In the genomic region with DNA sequence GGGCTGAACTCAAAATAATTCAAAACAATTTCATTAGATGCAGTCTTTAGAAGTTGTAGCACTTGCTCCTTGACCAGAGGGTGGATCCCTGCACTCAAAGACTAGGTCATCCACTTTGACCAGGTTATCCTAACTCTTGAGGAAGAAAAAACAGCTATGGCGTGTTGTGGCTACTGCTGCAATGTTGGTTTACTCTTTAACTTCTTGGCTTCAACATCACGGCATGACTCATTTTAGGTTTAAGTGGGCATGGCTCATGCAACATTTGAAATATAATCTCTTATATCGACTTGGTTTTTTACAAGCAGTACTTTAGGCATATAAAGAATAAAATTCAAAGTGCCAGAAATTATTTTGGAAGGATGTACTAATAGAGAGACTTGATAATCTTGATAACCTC, we compare ENCODE assay signal across 1 cellular context.
A peak's percentile ranks its signal among the peaks of the same experiment; 100 is the strongest.
TF ChIP-seq lines count a peak whose summit lies in the region.

No MANE protein-coding gene starts in this region.

TF ChIP-seq in SK-N-SH, 30 proteins besides CTCF, POLR2A, EP300 and RAD21 (continued from another document):
- TF ChIP-seq ELF1 (IDR thresholded peaks at IDR 0.05) (no peak), RXRA (IDR thresholded peaks at IDR 0.05; ENCODE audit: borderline replicate concordance, low read depth) (peak; percentile 85), EZH2phosphoT487 (IDR thresholded peaks at IDR 0.05; ENCODE audit: borderline replicate concordance, low read depth) (no peak), GATA2 (CRISPR knock-in tag; IDR thresholded peaks at IDR 0.05) (no peak), NFIC (IDR thresholded peaks at IDR 0.05; ENCODE audit: borderline replicate concordance) (peak; percentile 83), MAX (IDR thresholded peaks at IDR 0.05; ENCODE audit: low read depth) (0 out of 2 replicates have a peak, but pooled peaks have one; percentile 45), FOXJ3 (CRISPR knock-in tag; IDR thresholded peaks at IDR 0.05) (no peak), TAF1 (IDR thresholded peaks at IDR 0.05; ENCODE audit: borderline replicate concordance, low read depth, low read length) (no peak), TEAD4 (IDR thresholded peaks at IDR 0.05; ENCODE audit: borderline replicate concordance, insufficient read depth) (no peak), NRF1 (IDR thresholded peaks at IDR 0.05; ENCODE audit: low read depth, low read length) (no peak), JUND (IDR thresholded peaks at IDR 0.05) (peak; percentile 77), SIN3A (IDR thresholded peaks at IDR 0.05; ENCODE audit: borderline replicate concordance, low read depth, low read length) (no peak), TCF12 (IDR thresholded peaks at IDR 0.05) (peak; percentile 67), USF1 (IDR thresholded peaks at IDR 0.05; ENCODE audit: borderline replicate concordance, low read depth) (no peak), RCOR1 (IDR thresholded peaks at IDR 0.05; ENCODE audit: low read length) (no peak), USF2 (IDR thresholded peaks at IDR 0.05; ENCODE audit: borderline replicate concordance, low read depth, low read length) (no peak), GABPA (IDR thresholded peaks at IDR 0.05; ENCODE audit: low read depth) (no peak), SMC3 (IDR thresholded peaks at IDR 0.05; ENCODE audit: low read depth, low read length) (no peak), RFX5 (IDR thresholded peaks at IDR 0.05; ENCODE audit: low read length) (no peak), CHD2 (IDR thresholded peaks at IDR 0.05; ENCODE audit: low read length, partially characterized antibody) (no peak), FOSL2 (IDR thresholded peaks at IDR 0.05; ENCODE audit: borderline replicate concordance, low read depth) (peak; percentile 93)
- TF ChIP-seq, protein P1, sequence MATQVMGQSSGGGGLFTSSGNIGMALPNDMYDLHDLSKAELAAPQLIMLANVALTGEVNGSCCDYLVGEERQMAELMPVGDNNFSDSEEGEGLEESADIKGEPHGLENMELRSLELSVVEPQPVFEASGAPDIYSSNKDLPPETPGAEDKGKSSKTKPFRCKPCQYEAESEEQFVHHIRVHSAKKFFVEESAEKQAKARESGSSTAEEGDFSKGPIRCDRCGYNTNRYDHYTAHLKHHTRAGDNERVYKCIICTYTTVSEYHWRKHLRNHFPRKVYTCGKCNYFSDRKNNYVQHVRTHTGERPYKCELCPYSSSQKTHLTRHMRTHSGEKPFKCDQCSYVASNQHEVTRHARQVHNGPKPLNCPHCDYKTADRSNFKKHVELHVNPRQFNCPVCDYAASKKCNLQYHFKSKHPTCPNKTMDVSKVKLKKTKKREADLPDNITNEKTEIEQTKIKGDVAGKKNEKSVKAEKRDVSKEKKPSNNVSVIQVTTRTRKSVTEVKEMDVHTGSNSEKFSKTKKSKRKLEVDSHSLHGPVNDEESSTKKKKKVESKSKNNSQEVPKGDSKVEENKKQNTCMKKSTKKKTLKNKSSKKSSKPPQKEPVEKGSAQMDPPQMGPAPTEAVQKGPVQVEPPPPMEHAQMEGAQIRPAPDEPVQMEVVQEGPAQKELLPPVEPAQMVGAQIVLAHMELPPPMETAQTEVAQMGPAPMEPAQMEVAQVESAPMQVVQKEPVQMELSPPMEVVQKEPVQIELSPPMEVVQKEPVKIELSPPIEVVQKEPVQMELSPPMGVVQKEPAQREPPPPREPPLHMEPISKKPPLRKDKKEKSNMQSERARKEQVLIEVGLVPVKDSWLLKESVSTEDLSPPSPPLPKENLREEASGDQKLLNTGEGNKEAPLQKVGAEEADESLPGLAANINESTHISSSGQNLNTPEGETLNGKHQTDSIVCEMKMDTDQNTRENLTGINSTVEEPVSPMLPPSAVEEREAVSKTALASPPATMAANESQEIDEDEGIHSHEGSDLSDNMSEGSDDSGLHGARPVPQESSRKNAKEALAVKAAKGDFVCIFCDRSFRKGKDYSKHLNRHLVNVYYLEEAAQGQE (IDR thresholded peaks at IDR 0.05; ENCODE audit: low read depth, low read length), result no peak
- TF ChIP-seq, protein P2, sequence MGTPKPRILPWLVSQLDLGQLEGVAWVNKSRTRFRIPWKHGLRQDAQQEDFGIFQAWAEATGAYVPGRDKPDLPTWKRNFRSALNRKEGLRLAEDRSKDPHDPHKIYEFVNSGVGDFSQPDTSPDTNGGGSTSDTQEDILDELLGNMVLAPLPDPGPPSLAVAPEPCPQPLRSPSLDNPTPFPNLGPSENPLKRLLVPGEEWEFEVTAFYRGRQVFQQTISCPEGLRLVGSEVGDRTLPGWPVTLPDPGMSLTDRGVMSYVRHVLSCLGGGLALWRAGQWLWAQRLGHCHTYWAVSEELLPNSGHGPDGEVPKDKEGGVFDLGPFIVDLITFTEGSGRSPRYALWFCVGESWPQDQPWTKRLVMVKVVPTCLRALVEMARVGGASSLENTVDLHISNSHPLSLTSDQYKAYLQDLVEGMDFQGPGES (IDR thresholded peaks at IDR 0.05; ENCODE audit: low read depth, low read length), result no peak
- TF ChIP-seq, protein P3, sequence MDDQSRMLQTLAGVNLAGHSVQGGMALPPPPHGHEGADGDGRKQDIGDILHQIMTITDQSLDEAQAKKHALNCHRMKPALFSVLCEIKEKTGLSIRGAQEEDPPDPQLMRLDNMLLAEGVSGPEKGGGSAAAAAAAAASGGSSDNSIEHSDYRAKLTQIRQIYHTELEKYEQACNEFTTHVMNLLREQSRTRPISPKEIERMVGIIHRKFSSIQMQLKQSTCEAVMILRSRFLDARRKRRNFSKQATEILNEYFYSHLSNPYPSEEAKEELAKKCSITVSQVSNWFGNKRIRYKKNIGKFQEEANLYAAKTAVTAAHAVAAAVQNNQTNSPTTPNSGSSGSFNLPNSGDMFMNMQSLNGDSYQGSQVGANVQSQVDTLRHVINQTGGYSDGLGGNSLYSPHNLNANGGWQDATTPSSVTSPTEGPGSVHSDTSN (IDR thresholded peaks at IDR 0.05), result peak; percentile 56
